Comparison of ENCODE assay signal across 8 cellular contexts in genomic region chr19:13156968-13157882, GRCh38. TPM values are rescaled to one million over a fixed set of nuclear protein-coding genes. Genes with fewer than 3 reads are reported as not detected.
DNase-seq lines count a peak whose midpoint lies in the region; ATAC-seq, FAIRE-seq and TF ChIP-seq lines count a peak whose summit lies in the region.

No MANE protein-coding gene starts in this region.

- H3K27me3 Mint-ChIP-seq in astrocyte (ENCODE audit: low read depth, unreplicated experiment) = no peaks in the 10 kb centered on the region
- H3K27me3 Mint-ChIP-seq in natural killer cell treated with Interleukin-12 subunit alpha and Interleukin-12 subunit beta and Interleukin-15 and Interleukin-18, amount 100 ng/mL, for 72 hours = no peaks in the 10 kb centered on the region

- H3K27ac ChIP-seq in DOHH2 (ENCODE audit: low read depth, low read length) (peak overlapping the region; percentile 98), Karpas-422 (ENCODE audit: low read length) (no peak overlapping the region), astrocyte (ENCODE audit: low read depth, low read length) (no peak overlapping the region), substantia nigra (ENCODE audit: low read depth, low read length, poor library complexity, severe bottlenecking) (no peak overlapping the region)

- H3K4me2 ChIP-seq in DOHH2 (ENCODE audit: low read length) (peak overlapping the region; percentile 96), Karpas-422 (ENCODE audit: low read depth, low read length, poor library complexity, severe bottlenecking) (no peak overlapping the region), astrocyte (ENCODE audit: low read length) (peak overlapping the region; percentile 97)

- H3K27ac Mint-ChIP-seq in astrocyte (ENCODE audit: unreplicated experiment) = peak overlapping the region; percentile 53
- peak overlapping the region; percentile 93 to 98 for H3K27ac Mint-ChIP-seq in natural killer cell treated with Interleukin-12 subunit alpha and Interleukin-12 subunit beta and Interleukin-15 and Interleukin-18, amount 100 ng/mL, for 72 hours

- H3K9me3 Mint-ChIP-seq in astrocyte (ENCODE audit: unreplicated experiment) = no peaks in the 10 kb centered on the region
- H3K9me3 Mint-ChIP-seq in natural killer cell treated with Interleukin-12 subunit alpha and Interleukin-12 subunit beta and Interleukin-15 and Interleukin-18, amount 100 ng/mL, for 72 hours = no peaks in the 10 kb centered on the region

- H3K4me3 ChIP-seq in DOHH2 (ENCODE audit: low read length) (peak overlapping the region; percentile 31), Karpas-422 (ENCODE audit: low read length) (no peak overlapping the region), astrocyte (ENCODE audit: insufficient read depth, low read depth, low read length) (no peak overlapping the region)

- H3K79me2 ChIP-seq in DOHH2 (ENCODE audit: control insufficient read depth, low read length) (peaks cover 30% of the 10 kb centered on the region), Karpas-422 (ENCODE audit: low read length) (no peaks in the 10 kb centered on the region), astrocyte (ENCODE audit: insufficient read depth, low read length) (peaks cover 31% of the 10 kb centered on the region)

- H4K20me1 ChIP-seq in DOHH2 (ENCODE audit: control insufficient read depth, insufficient read depth, low read depth, low read length) (peaks cover 8% of the 10 kb centered on the region; the same call in 1 of the 2 replicates), Karpas-422 (ENCODE audit: insufficient read depth, low read depth, low read length) (peaks cover 25% of the 10 kb centered on the region), astrocyte (ENCODE audit: insufficient read depth, low read length) (peaks cover 30% of the 10 kb centered on the region)

- H3K4me3 Mint-ChIP-seq in astrocyte (ENCODE audit: unreplicated experiment) = peak overlapping the region; percentile 75
- peak overlapping the region; percentile 94 for H3K4me3 Mint-ChIP-seq in natural killer cell treated with Interleukin-12 subunit alpha and Interleukin-12 subunit beta and Interleukin-15 and Interleukin-18, amount 100 ng/mL, for 72 hours

- peaks cover 10% of the 10 kb centered on the region for H3K36me3 Mint-ChIP-seq in astrocyte (ENCODE audit: low read depth, unreplicated experiment)
- H3K36me3 Mint-ChIP-seq in natural killer cell treated with Interleukin-12 subunit alpha and Interleukin-12 subunit beta and Interleukin-15 and Interleukin-18, amount 100 ng/mL, for 72 hours = peaks cover 15% of the 10 kb centered on the region

- ATAC-seq in natural killer cell treated with Interleukin-12 subunit alpha and Interleukin-12 subunit beta and Interleukin-15 and Interleukin-18, amount 100 ng/mL, for 72 hours = no peak
- ATAC-seq in GM21390 (IDR thresholded peaks at IDR 0.05; ENCODE audit: unreplicated experiment) = no peak

- no peak for TF ChIP-seq CTCF in DOHH2 (IDR thresholded peaks at IDR 0.05; ENCODE audit: low read depth, low read length, poor library complexity, severe bottlenecking)
- TF ChIP-seq CTCF in astrocyte (IDR thresholded peaks at IDR 0.05; ENCODE audit: insufficient read depth, low read depth, low read length) = no peak

- DNase-seq in Karpas-422 (peak; percentile 38), astrocyte (ENCODE audit: low read depth) (no peak), NCI-H1436 treated with DMSO at 0.1 percent for 48 hours (lab: John Stamatoyannopoulos, UW) (no peak), NCI-H1417 treated with DMSO at 0.1 percent for 48 hours (lab: John Stamatoyannopoulos, UW) (no peak), substantia nigra (lab: John Stamatoyannopoulos, UW) (no peak)
- no peak for DNase-seq in natural killer cell treated with Interleukin-12 subunit alpha and Interleukin-12 subunit beta and Interleukin-15 and Interleukin-18, amount 100 ng/mL, for 72 hours (ENCODE audit: low spot score)

- H3K9me3 ChIP-seq in DOHH2 (ENCODE audit: control insufficient read depth, insufficient read depth, low read length) (no peaks in the 10 kb centered on the region), Karpas-422 (ENCODE audit: low read length) (no peaks in the 10 kb centered on the region), astrocyte (ENCODE audit: insufficient read depth, low read depth, low read length) (no peaks in the 10 kb centered on the region)

- H3K9me2 ChIP-seq in DOHH2 (replicated peaks; ENCODE audit: control insufficient read depth, low read length) = no peaks in the 10 kb centered on the region
- no peaks in the 10 kb centered on the region for H3K9me2 ChIP-seq in Karpas-422 (replicated peaks; ENCODE audit: insufficient read depth, low read length)

- no peaks in the 10 kb centered on the region for H3K27me3 ChIP-seq in DOHH2 (ENCODE audit: control insufficient read depth, low read length)
- H3K27me3 ChIP-seq in Karpas-422 (ENCODE audit: low read length) = no peaks in the 10 kb centered on the region
- H3K27me3 ChIP-seq in astrocyte (ENCODE audit: insufficient read depth, low read length) = no peaks in the 10 kb centered on the region

- peaks cover 9% of the 10 kb centered on the region for H3K4me1 Mint-ChIP-seq in astrocyte (ENCODE audit: low read depth, unreplicated experiment)
- peaks cover 52 to 55% of the 10 kb centered on the region in 2 donors for H3K4me1 Mint-ChIP-seq in natural killer cell treated with Interleukin-12 subunit alpha and Interleukin-12 subunit beta and Interleukin-15 and Interleukin-18, amount 100 ng/mL, for 72 hours (ENCODE audit: low read depth in 2 of 2)

- no peak for FAIRE-seq in astrocyte (lab: Jason Lieb, UNC)

- H3K9ac ChIP-seq in Karpas-422 (ENCODE audit: low read length) (no peak overlapping the region), astrocyte (ENCODE audit: low read length) (no peak overlapping the region)

- H3K36me3 ChIP-seq in DOHH2 (ENCODE audit: control insufficient read depth, low read length) (peaks cover 31% of the 10 kb centered on the region), Karpas-422 (ENCODE audit: insufficient read depth, low read length) (no peaks in the 10 kb centered on the region), astrocyte (ENCODE audit: insufficient read depth, low read length) (no peaks in the 10 kb centered on the region)

- no peak overlapping the region for H2AFZ ChIP-seq in Karpas-422 (ENCODE audit: low read length)
- no peak overlapping the region for H2AFZ ChIP-seq in astrocyte (ENCODE audit: low read depth, low read length)

- H3K4me1 ChIP-seq in DOHH2 (ENCODE audit: control insufficient read depth, low read length) (peaks cover 53% of the 10 kb centered on the region), Karpas-422 (ENCODE audit: low read length) (peaks cover 51% of the 10 kb centered on the region), astrocyte (ENCODE audit: insufficient read depth, low read length) (peaks cover 22% of the 10 kb centered on the region)

- peaks cover 52% of the 10 kb centered on the region for H3F3A ChIP-seq in DOHH2 (ENCODE audit: control insufficient read depth, insufficient read depth)

RNA-seq across cellular contexts. Expression of gene IER2, which starts 7.0 kb away (rescaled TPM):
- total RNA-seq in Karpas-422 (2014; rRNA removed; shearing (Covaris generic); ENCODE audit: low replicate concordance) = 7.3 and 15.9 TPM in 2 replicates
- 58.7 and 71.3 TPM in 2 replicates for total RNA-seq in astrocyte
- 100 to 1,000 TPM; 106 to 117 TPM for total RNA-seq in natural killer cell treated with Interleukin-12 subunit alpha and Interleukin-12 subunit beta and Interleukin-15 and Interleukin-18, amount 100 ng/mL, for 72 hours

RNA-seq across cellular contexts. Expression of gene STX10, which starts 7.0 kb away (rescaled TPM):
- 47.0 and 103 TPM in 2 replicates for total RNA-seq in Karpas-422 (2014; rRNA removed; shearing (Covaris generic); ENCODE audit: low replicate concordance)
- 39.7 and 39.8 TPM in 2 replicates for total RNA-seq in astrocyte
- total RNA-seq in natural killer cell treated with Interleukin-12 subunit alpha and Interleukin-12 subunit beta and Interleukin-15 and Interleukin-18, amount 100 ng/mL, for 72 hours = 10 to 100 TPM; 48.1 to 62.5 TPM

RNA-seq across cellular contexts. Expression of gene NACC1, which starts 39.2 kb away (rescaled TPM):
- 28.0 and 76.4 TPM in 2 replicates for total RNA-seq in Karpas-422 (2014; rRNA removed; shearing (Covaris generic); ENCODE audit: low replicate concordance)
- total RNA-seq in astrocyte = 96.4 and 104 TPM in 2 replicates
- total RNA-seq in natural killer cell treated with Interleukin-12 subunit alpha and Interleukin-12 subunit beta and Interleukin-15 and Interleukin-18, amount 100 ng/mL, for 72 hours = 100 to 1,000 TPM; 129 to 138 TPM

RNA-seq across cellular contexts. Expression of gene TRMT1, which starts 40.7 kb away (rescaled TPM):
- 35.9 and 69.7 TPM in 2 replicates for total RNA-seq in Karpas-422 (2014; rRNA removed; shearing (Covaris generic); ENCODE audit: low replicate concordance)
- 43.0 and 43.3 TPM in 2 replicates for total RNA-seq in astrocyte
- total RNA-seq in natural killer cell treated with Interleukin-12 subunit alpha and Interleukin-12 subunit beta and Interleukin-15 and Interleukin-18, amount 100 ng/mL, for 72 hours = 100 to 1,000 TPM in 1 of 2 donors, 10 to 100 TPM in 1; 54.6 to 120 TPM

RNA-seq across cellular contexts. Expression of gene LYL1, which starts 54.6 kb away (rescaled TPM):
- total RNA-seq in Karpas-422 (2014; rRNA removed; shearing (Covaris generic); ENCODE audit: low replicate concordance) = 99.1 and 285 TPM in 2 replicates
- 0.27 TPM in 1 of 2 replicates, not detected in the other for total RNA-seq in astrocyte
- 1 to 10 TPM in 1 of 2 donors, under 1 TPM in 1; 0.86 to 1.4 TPM for total RNA-seq in natural killer cell treated with Interleukin-12 subunit alpha and Interleukin-12 subunit beta and Interleukin-15 and Interleukin-18, amount 100 ng/mL, for 72 hours
